14 cellular contexts compared by ENCODE assay signal in genomic region chr18:55280515-55280914, GRCh38.
A peak's percentile ranks its signal among the peaks of the same experiment; 100 is the strongest.
DNase-seq lines count a peak whose midpoint lies in the region; ATAC-seq and TF ChIP-seq lines count a peak whose summit lies in the region.
"Had no signal": no experiment of that assay in that cellular context is flagged by ENCODE, and none has a peak within 500 bp of the region (broad histone marks: within the 10 kb centered on the region; RNA-seq: fewer than 3 reads in every experiment).

No MANE protein-coding gene starts in this region.

- no peak for TF ChIP-seq CTCF in dorsolateral prefrontal cortex (IDR thresholded peaks at IDR 0.05 in 54 of 56, conservative IDR thresholded peaks at IDR 0.05 in 2 of 56; ENCODE audit: low read depth in 1 of 56, partially characterized antibody in 56 of 56)
- TF ChIP-seq CTCF in type B pancreatic cell (conservative IDR thresholded peaks at IDR 0.05), result no peak
- TF ChIP-seq CTCF in colonic mucosa (IDR thresholded peaks at IDR 0.05), result no peak

- no peak overlapping the region for H3K9ac ChIP-seq in colonic mucosa (ENCODE audit: low read depth in 2 of 2, low read length in 2 of 2)
- H3K9ac ChIP-seq: parathyroid adenoma had no signal

- H3K27me3 ChIP-seq in dorsolateral prefrontal cortex (no peaks in the 10 kb centered on the region), colonic mucosa (no peaks in the 10 kb centered on the region)

- intact Hi-C loops in dorsolateral prefrontal cortex (cut with DNase I), result no loop called here
- intact Hi-C loops in colonic mucosa (cut with DNase I), result no loop called here

- H3K4me3 ChIP-seq in dorsolateral prefrontal cortex, result no peak overlapping the region
- H3K4me3 ChIP-seq in colonic mucosa, result no peak overlapping the region

- H3K27ac Mint-ChIP-seq in type B pancreatic cell, result peak overlapping the region; percentile 22
- H3K27ac Mint-ChIP-seq: endodermal cell had no signal

- H3K36me3 Mint-ChIP-seq in type B pancreatic cell, result peaks cover 25% of the 10 kb centered on the region

- H3K27ac ChIP-seq in dorsolateral prefrontal cortex (peak overlapping the region in 37 of 59 donors; percentile 4 to 64 (median 35)), colonic mucosa (no peak overlapping the region)
- H3K27ac ChIP-seq: parathyroid adenoma had no signal

- peaks cover 34% of the 10 kb centered on the region for H3K4me1 Mint-ChIP-seq in type B pancreatic cell (ENCODE audit: unreplicated experiment)
- H3K4me1 Mint-ChIP-seq: endodermal cell had no signal

- no peaks in the 10 kb centered on the region for H3K9me3 ChIP-seq in colonic mucosa

- no peaks in the 10 kb centered on the region for H3K9me3 Mint-ChIP-seq in type B pancreatic cell
- H3K9me3 Mint-ChIP-seq: endodermal cell had no signal

- ATAC-seq in HG03342 (IDR thresholded peaks at IDR 0.05; ENCODE audit: unreplicated experiment), result no peak

- H3K36me3 ChIP-seq in colonic mucosa, result no peaks in the 10 kb centered on the region

- H3K4me3 Mint-ChIP-seq in type B pancreatic cell, result peak overlapping the region; percentile 27
- H3K4me3 Mint-ChIP-seq: endodermal cell had no signal

- no peaks in the 10 kb centered on the region for H3K4me1 ChIP-seq in colonic mucosa

- H3K27me3 Mint-ChIP-seq in type B pancreatic cell, result no peaks in the 10 kb centered on the region

- DNase-seq in NCI-H82 (lab: John Stamatoyannopoulos, UW) (peak; percentile 7), NCI-H82 treated with DMSO at 0.1 percent for 48 hours (lab: John Stamatoyannopoulos, UW; ENCODE audit: unreplicated experiment) (no peak), NCI-H2227 treated with DMSO at 0.1 percent for 48 hours (lab: John Stamatoyannopoulos, UW) (peak; percentile 63), dorsolateral prefrontal cortex (no peak), type B pancreatic cell (ENCODE audit: extremely low spot score, unreplicated experiment) (no peak), colonic mucosa (no peak)
- DNase-seq in activated CD8-positive, alpha-beta memory T cell treated with anti-CD3 and anti-CD28 coated beads, Interleukin-2, amount 50 U/mL, for 4 hours, result no peak
- DNase-seq: activated CD4-positive, CD25-positive, alpha-beta regulatory T cell treated with anti-CD3 and anti-CD28 coated beads, Interleukin-2, amount 50 U/mL, for 72 hours; anterior cingulate cortex; endodermal cell; mesenchymal stem cell; Right ventricle myocardium superior had no signal

Comparison
In these comparisons a context has a peak if more than half of its experiments do, and no peak if none do; other contexts are left out.
1. DNase-seq: peak in NCI-H82 (single experiment) and NCI-H2227 treated with DMSO at 0.1 percent for 48 hours (single experiment); none in NCI-H82 treated with DMSO at 0.1 percent for 48 hours (single experiment), dorsolateral prefrontal cortex (0 of 10), type B pancreatic cell (single experiment), activated CD8-positive, alpha-beta memory T cell treated with anti-CD3 and anti-CD28 coated beads, Interleukin-2, amount 50 U/mL, for 4 hours (single experiment) and colonic mucosa (single experiment).